ENCODE assay signal across 37 cellular contexts in genomic region chr6:20146291-20146690, GRCh38.
DNase-seq lines count a peak whose midpoint lies in the region; ATAC-seq, FAIRE-seq and TF ChIP-seq lines count a peak whose summit lies in the region.
"Had no signal": no experiment of that assay in that cellular context is flagged by ENCODE, and none has a peak within 500 bp of the region (broad histone marks: within the 10 kb centered on the region; RNA-seq: fewer than 3 reads in every experiment).

No MANE protein-coding gene starts in this region.

- H3K79me2 ChIP-seq in neural progenitor cell (ENCODE audit: low read depth): no peaks in the 10 kb centered on the region

- H3K9ac ChIP-seq in neural progenitor cell: no peak overlapping the region
- H3K9ac ChIP-seq: BLaER1; BLaER1 treated with 17β-estradiol and CSF1 and Interleukin-3, amounts not matched to agents 10 nM and 100 nM had no signal

- DNase-seq in COLO829 (ENCODE audit: low spot score) (peak; percentile 71), SK-MEL-5 (ENCODE audit: low read depth, low spot score) (peak; percentile 76), foreskin melanocyte (peak; percentile 89), neural progenitor cell (ENCODE audit: low spot score) (no peak), right atrium auricular region (ENCODE audit: low spot score) (no peak), left ventricle myocardium superior (no peak), GM19239 (ENCODE audit: insufficient read length, low spot score) (no peak)
- DNase-seq: 8988T; ACHN; AML-193; BE2C; C1 segment of cervical spinal cord; Caco-2; Calu3; CD4-positive, alpha-beta memory T cell; CD4-positive, alpha-beta T cell; CD4-positive, CD25-positive, alpha-beta regulatory T cell; CD8-positive, alpha-beta memory T cell; CD8-positive, alpha-beta T cell; COR-L47; DMS 273 treated with DMSO at 0.1 percent for 48 hours; DMS153; DMS53; DMS79; DMS79 treated with DMSO at 0.1 percent for 48 hours; DND-41; EL had no signal

- H3K36me3 ChIP-seq in neural progenitor cell (no peaks in the 10 kb centered on the region), right atrium auricular region (peaks cover 16% of the 10 kb centered on the region)
- H3K36me3 ChIP-seq: BE2C had no signal

- in situ Hi-C loops in SK-MEL-5 (cut with HindIII; ENCODE audit: low pct_unique_long_range_greater_than_20kb, low sequenced_read_pairs): no loop called here

- H2AFZ ChIP-seq in neural progenitor cell (replicated peaks): no peak overlapping the region

- H3K4me3 ChIP-seq in neural progenitor cell (no peak overlapping the region), right atrium auricular region (no peak overlapping the region)
- H3K4me3 ChIP-seq: A549; BLaER1; BLaER1 treated with 17β-estradiol and CSF1 and Interleukin-3, amounts not matched to agents 10 nM and 100 nM had no signal

- H3K27ac ChIP-seq in neural progenitor cell: no peak overlapping the region
- no peak overlapping the region for H3K27ac ChIP-seq in right atrium auricular region
- H3K27ac ChIP-seq: 22Rv1, A549, BLaER1, C4-2B had no signal

- H3K27me3 Mint-ChIP-seq in neural progenitor cell (ENCODE audit: insufficient read depth, low read depth): peaks cover 3% of the 10 kb centered on the region
- H3K27me3 Mint-ChIP-seq: B cell; CD4-positive, alpha-beta memory T cell; CD4-positive, alpha-beta T cell; CD4-positive, CD25-positive, alpha-beta regulatory T cell; CD8-positive, alpha-beta memory T cell had no signal

- H3K36me3 Mint-ChIP-seq in neural progenitor cell: no peaks in the 10 kb centered on the region

- no peaks in the 10 kb centered on the region for H3F3A ChIP-seq in neural progenitor cell (ENCODE audit: low read depth)

- TF ChIP-seq CTCF in neural progenitor cell (IDR thresholded peaks at IDR 0.05): no peak
- TF ChIP-seq CTCF in right atrium auricular region (IDR thresholded peaks at IDR 0.05): no peak

- H4K20me1 ChIP-seq in neural progenitor cell (ENCODE audit: low read depth): no peaks in the 10 kb centered on the region
- H4K20me1 ChIP-seq: BLaER1; BLaER1 treated with 17β-estradiol and CSF1 and Interleukin-3, amounts not matched to agents 10 nM and 100 nM had no signal

- no peak overlapping the region for H3K27ac Mint-ChIP-seq in neural progenitor cell
- H3K27ac Mint-ChIP-seq: B cell; CD4-positive, alpha-beta T cell; CD4-positive, CD25-positive, alpha-beta regulatory T cell; CD8-positive, alpha-beta memory T cell; CD8-positive, alpha-beta T cell had no signal

- no peaks in the 10 kb centered on the region for H3K27me3 ChIP-seq in neural progenitor cell
- no peaks in the 10 kb centered on the region for H3K27me3 ChIP-seq in right atrium auricular region
- H3K27me3 ChIP-seq: BE2C; BLaER1; BLaER1 treated with 17β-estradiol and CSF1 and Interleukin-3, amounts not matched to agents 10 nM and 100 nM had no signal

- H3K4me2 ChIP-seq in neural progenitor cell: no peak overlapping the region
- H3K4me2 ChIP-seq: A549; BLaER1; BLaER1 treated with 17β-estradiol and CSF1 and Interleukin-3, amounts not matched to agents 10 nM and 100 nM had no signal

- peaks cover 2% of the 10 kb centered on the region for H3K9me3 Mint-ChIP-seq in neural progenitor cell
- H3K9me3 Mint-ChIP-seq: CD4-positive, alpha-beta T cell; CD4-positive, CD25-positive, alpha-beta regulatory T cell; CD8-positive, alpha-beta memory T cell; CD8-positive, alpha-beta T cell had no signal

- peak overlapping the region; percentile 3 for H3K4me3 Mint-ChIP-seq in neural progenitor cell
- H3K4me3 Mint-ChIP-seq: B cell; CD14-positive monocyte; CD4-positive, alpha-beta memory T cell; CD4-positive, alpha-beta T cell; CD4-positive, CD25-positive, alpha-beta regulatory T cell; CD8-positive, alpha-beta memory T cell; CD8-positive, alpha-beta T cell had no signal

- H3K4me1 ChIP-seq in neural progenitor cell (no peaks in the 10 kb centered on the region), right atrium auricular region (no peaks in the 10 kb centered on the region)
- H3K4me1 ChIP-seq: A549, BE2C, BLaER1, Caco-2 had no signal

- ATAC-seq in left ventricle myocardium superior (no peak), HG02885 (IDR thresholded peaks at IDR 0.05; ENCODE audit: poor library complexity, unreplicated experiment) (no peak)
- ATAC-seq: A549; CD8-positive, alpha-beta T cell had no signal

- H3K4me1 Mint-ChIP-seq in neural progenitor cell: no peaks in the 10 kb centered on the region
- H3K4me1 Mint-ChIP-seq: B cell; CD4-positive, alpha-beta memory T cell had no signal

- no peak for FAIRE-seq in GM19239 (lab: Jason Lieb, UNC)
- FAIRE-seq: A204.1, A549, D721Med had no signal

- H3K9me3 ChIP-seq in neural progenitor cell (ENCODE audit: low read depth) (no peaks in the 10 kb centered on the region), right atrium auricular region (no peaks in the 10 kb centered on the region)
- H3K9me3 ChIP-seq: A549, BE2C, BLaER1, Caco-2 had no signal

- intact Hi-C loops in left ventricle myocardium superior (cut with micrococcal nuclease): no loop called here

Comparison
In these comparisons a context has a peak if more than half of its experiments do, and no peak if none do; other contexts are left out.
1. DNase-seq: peak in COLO829 (single experiment), SK-MEL-5 (single experiment) and foreskin melanocyte (single experiment); none in neural progenitor cell (single experiment), right atrium auricular region (single experiment), left ventricle myocardium superior (single experiment) and GM19239 (single experiment).